9 cellular contexts compared by ENCODE assay signal in genomic region chr11:61507962-61508824, GRCh38. TPM values are rescaled to one million over a fixed set of nuclear protein-coding genes. Genes with fewer than 3 reads are reported as not detected.
DNase-seq lines count a peak whose midpoint lies in the region; ATAC-seq and TF ChIP-seq lines count a peak whose summit lies in the region.
"Had no signal": no experiment of that assay in that cellular context is flagged by ENCODE, and none has a peak within 500 bp of the region (broad histone marks: within the 10 kb centered on the region; RNA-seq: fewer than 3 reads in every experiment).

Gene LRRC10B (plus strand): TSS chr11:61508749. CDS start chr11:61508999, 250 bp downstream.

- 4% methylated on average over 71 of the region's 71 CpGs for WGBS in right cardiac atrium

- H3K9ac ChIP-seq in skeletal muscle tissue (ENCODE audit: low read depth in 1 of 3, low read length in 3 of 3) = peak within 1 kb of the TSS in 2 of 3 donors; percentile 14 to 54

- intact Hi-C loops in right cardiac atrium (cut with DNase I) = no loop called here

- no peaks in the 10 kb centered on the region for H3K9me3 ChIP-seq in right cardiac atrium (ENCODE audit: control insufficient read depth, low read length)
- no peaks in the 10 kb centered on the region for H3K9me3 ChIP-seq in skeletal muscle tissue (ENCODE audit: control insufficient read depth in 3 of 3, low read length in 3 of 3)

- H3K36me3 ChIP-seq in GM06990 (ENCODE audit: control insufficient read depth, insufficient read depth, low read length) (no peaks in the 10 kb centered on the region), skeletal muscle tissue (ENCODE audit: control insufficient read depth in 3 of 3, insufficient read depth in 3 of 3, low read length in 3 of 3) (no peaks in the 10 kb centered on the region)

- no peak within 1 kb of the TSS for H3K27ac ChIP-seq in right cardiac atrium (ENCODE audit: low read length)
- no peak within 1 kb of the TSS for H3K27ac ChIP-seq in skeletal muscle tissue (ENCODE audit: low read depth, low read length)

- peak within 1 kb of the TSS; percentile 8; the same call in 1 of the 2 replicates for H3K4me3 ChIP-seq in GM06990 (replicated peaks; ENCODE audit: low read depth, low read length)
- peak within 1 kb of the TSS; percentile 6 for H3K4me3 ChIP-seq in right cardiac atrium (ENCODE audit: low read length)
- H3K4me3 ChIP-seq in skeletal muscle tissue (ENCODE audit: low read length in 3 of 3) = peak within 1 kb of the TSS in 2 of 3 donors; percentile 54

- H3K4me1 ChIP-seq in right cardiac atrium (ENCODE audit: control insufficient read depth, insufficient read depth, low read length) (no peaks in the 10 kb centered on the region), skeletal muscle tissue (ENCODE audit: control insufficient read depth in 3 of 3, insufficient read depth in 3 of 3, low read length in 3 of 3) (peaks cover 16 to 18% (median 17%) of the 10 kb centered on the region in 3 donors)

- DNase-seq in GM06990 (ENCODE audit: extremely low read depth, insufficient read length) (no peak), NCI-H128 (lab: John Stamatoyannopoulos, UW; ENCODE audit: unreplicated experiment) (peak; percentile 62), right cardiac atrium (peak in 2 of 3 donors; percentile 66 to 76), hepatic stellate cell (ENCODE audit: low spot score) (no peak), GM19240 (ENCODE audit: insufficient read length, low spot score) (no peak)
- DNase-seq in activated CD8-positive, alpha-beta memory T cell treated with anti-CD3 and anti-CD28 coated beads, Interleukin-2, amount 10 ng/mL, durations not matched to agents 7 days and 5 days = peak; percentile 59

- H3K4me1 Mint-ChIP-seq in activated CD8-positive, alpha-beta memory T cell treated with anti-CD3 and anti-CD28 coated beads, Interleukin-2, amount 10 ng/mL, durations not matched to agents 7 days and 5 days = peaks cover 11% of the 10 kb centered on the region

- no peaks in the 10 kb centered on the region for H3K36me3 Mint-ChIP-seq in activated CD8-positive, alpha-beta memory T cell treated with anti-CD3 and anti-CD28 coated beads, Interleukin-2, amount 10 ng/mL, durations not matched to agents 7 days and 5 days

- H3K27ac Mint-ChIP-seq in activated CD8-positive, alpha-beta memory T cell treated with anti-CD3 and anti-CD28 coated beads, Interleukin-2, amount 10 ng/mL, durations not matched to agents 7 days and 5 days = no peak within 1 kb of the TSS

- H3K27me3 Mint-ChIP-seq in activated CD8-positive, alpha-beta memory T cell treated with anti-CD3 and anti-CD28 coated beads, Interleukin-2, amount 10 ng/mL, durations not matched to agents 7 days and 5 days = peaks cover 57% of the 10 kb centered on the region

- CTCF ChIA-PET in activated CD8-positive, alpha-beta memory T cell treated with anti-CD3 and anti-CD28 coated beads, Interleukin-2, amount 10 ng/mL, durations not matched to agents 7 days and 5 days (lab: Charles Lee) = interaction anchor here (1.0 to 3.7 kb wide), 5 partner anchors 9 to 73 kb away, joined by 3 to 22 read pairs (median 5); no protein-coding TSS in a partner anchor

- peaks cover 3% of the 10 kb centered on the region for H3K27me3 ChIP-seq in GM06990 (replicated peaks; ENCODE audit: control insufficient read depth, insufficient read depth, low read length)
- no peaks in the 10 kb centered on the region for H3K27me3 ChIP-seq in right cardiac atrium (ENCODE audit: control insufficient read depth, insufficient read depth)
- H3K27me3 ChIP-seq in skeletal muscle tissue (ENCODE audit: control insufficient read depth in 3 of 3, insufficient read depth in 3 of 3, low read length in 3 of 3) = peaks cover 54 to 71% (median 60%) of the 10 kb centered on the region in 3 donors

- peak; percentile 54 for ATAC-seq in activated CD8-positive, alpha-beta memory T cell treated with anti-CD3 and anti-CD28 coated beads, Interleukin-2, amount 10 ng/mL, durations not matched to agents 7 days and 5 days
- ATAC-seq in right cardiac atrium = peak in 1 of 2 donors; percentile 10
- no peak for ATAC-seq in HG02973 (IDR thresholded peaks at IDR 0.05; ENCODE audit: unreplicated experiment)

- peak within 1 kb of the TSS; percentile 13 for H3K4me3 Mint-ChIP-seq in activated CD8-positive, alpha-beta memory T cell treated with anti-CD3 and anti-CD28 coated beads, Interleukin-2, amount 10 ng/mL, durations not matched to agents 7 days and 5 days

- no peak for TF ChIP-seq CTCF in GM06990 (IDR thresholded peaks at IDR 0.05; ENCODE audit: insufficient read depth, low read length, poor library complexity, severe bottlenecking)

- H3K9me3 Mint-ChIP-seq in activated CD8-positive, alpha-beta memory T cell treated with anti-CD3 and anti-CD28 coated beads, Interleukin-2, amount 10 ng/mL, durations not matched to agents 7 days and 5 days (ENCODE audit: low read depth) = no peaks in the 10 kb centered on the region

RNA-seq across cellular contexts. Expression of gene LRRC10B, which starts in this region (rescaled TPM):
- total RNA-seq in activated CD8-positive, alpha-beta memory T cell treated with anti-CD3 and anti-CD28 coated beads, Interleukin-2, amount 10 ng/mL, durations not matched to agents 7 days and 5 days = under 1 TPM in 1 of 2 experiments, not detected in 1; 0.09 TPM
- total RNA-seq in right cardiac atrium (under 1 TPM; 0.09 to 0.86 (median 0.68) TPM), skeletal muscle tissue (not detected)
- polyA plus RNA-seq in right cardiac atrium = 0.57 TPM
- total RNA-seq: mononuclear cell had no signal

Comparison
In these comparisons a context has a peak if more than half of its experiments do, and no peak if none do; other contexts are left out.
1. Peak in DNase-seq and ATAC-seq in activated CD8-positive, alpha-beta memory T cell treated with anti-CD3 and anti-CD28 coated beads, Interleukin-2, amount 10 ng/mL, durations not matched to agents 7 days and 5 days; RNA of the gene not detected or under 1 TPM.
2. Peak in DNase-seq and H3K4me3 ChIP-seq in right cardiac atrium; RNA of the gene not detected or under 1 TPM.